Comparison of ENCODE assay signal across 1 cellular context in genomic region chr1:64601207-64601606, GRCh38.
TF ChIP-seq lines count a peak whose summit lies in the region.

No MANE protein-coding gene starts in this region.

TF ChIP-seq in IMR-90, 13 proteins besides CTCF, POLR2A, EP300 and RAD21:
- TF ChIP-seq MAZ (IDR thresholded peaks at IDR 0.05; ENCODE audit: borderline replicate concordance, low read depth, low read length): no peak
- TF ChIP-seq CEBPB (IDR thresholded peaks at IDR 0.05; ENCODE audit: low read depth, low read length): no peak
- no peak for TF ChIP-seq SMC3 (IDR thresholded peaks at IDR 0.05; ENCODE audit: low read depth, low read length)
- TF ChIP-seq RFX5 (IDR thresholded peaks at IDR 0.05; ENCODE audit: low read depth, low read length): no peak
- TF ChIP-seq USF2 (IDR thresholded peaks at IDR 0.05; ENCODE audit: low read depth, low read length): no peak
